Comparison of ENCODE assay signal across 20 cellular contexts in genomic region chr10:3759397-3759796, GRCh38. TPM values are rescaled to one million over a fixed set of nuclear protein-coding genes. Genes with fewer than 3 reads are reported as not detected.
DNase-seq lines count a peak whose midpoint lies in the region; ATAC-seq and TF ChIP-seq lines count a peak whose summit lies in the region.
"Had no signal": no experiment of that assay in that cellular context is flagged by ENCODE, and none has a peak within 500 bp of the region (broad histone marks: within the 10 kb centered on the region; RNA-seq: fewer than 3 reads in every experiment).

No MANE protein-coding gene starts in this region.

- H3K4me3 ChIP-seq in IMR-90 (ENCODE audit: insufficient read depth, low read depth, low read length): no peak overlapping the region
- H3K4me3 ChIP-seq: heart right ventricle, SK-N-MC, suprapubic skin had no signal

- no peak overlapping the region; the same call in 1 of the 2 replicates for H2BK20ac ChIP-seq in IMR-90 (ENCODE audit: low read depth, low read length)

- H2AFZ ChIP-seq in IMR-90 (replicated peaks; ENCODE audit: low read length, poor library complexity): no peak overlapping the region

- POLR2A ChIA-PET in activated CD4-positive, alpha-beta T cell treated with anti-CD3 and anti-CD28 coated beads for 36 hours (lab: Charles Lee): no interaction called here
- POLR2A ChIA-PET in activated CD4-positive, alpha-beta T cell treated with anti-CD3 and anti-CD28 coated beads, Interleukin-2, amount 10 ng/mL, durations not matched to agents 7 days and 5 days (lab: Charles Lee): interaction anchor here (2.1 kb wide), 1 partner anchor 51 kb away, joined by 10 read pairs; no protein-coding TSS in a partner anchor
- POLR2A ChIA-PET in IMR-90 (lab: Charles Lee; ENCODE audit: unreplicated experiment): no interaction called here

- H2BK15ac ChIP-seq in IMR-90 (ENCODE audit: low read depth, low read length): 0 out of 3 replicates have a peak overlapping the region, but pooled peaks have one; percentile 34

- H3K4ac ChIP-seq in IMR-90 (ENCODE audit: low read depth, low read length): peak overlapping the region; percentile 37; the same call in 1 of the 2 replicates

- peaks cover 16% of the 10 kb centered on the region for H3K4me1 ChIP-seq in IMR-90 (ENCODE audit: control insufficient read depth, insufficient read depth, low read length)

- intact Hi-C loops in activated CD4-positive, alpha-beta T cell treated with anti-CD3 and anti-CD28 coated beads for 36 hours (cut with DNase I, micrococcal nuclease): loop anchor here (2.0 to 5.0 kb wide), 5 partner anchors 72 to 893 kb away; no protein-coding TSS in a partner anchor
- intact Hi-C loops in IMR-90 (cut with micrococcal nuclease): no loop called here
- intact Hi-C loops in activated T-helper 2 cell treated with anti-CD3 and anti-CD28 coated beads, Interferon-gamma antibody, Interleukin-2, Interleukin-4, amounts not matched to agents 10 μg/mL and 5 μg/mL and 100 μg/mL, durations not matched to agents 14 hours and 24 hours and 36 hours (cut with micrococcal nuclease): loop anchor here (2.0 to 10.0 kb wide), 8 partner anchors 23 to 665 kb away; no protein-coding TSS in a partner anchor

- H3K79me1 ChIP-seq in IMR-90 (ENCODE audit: low read depth in 1 of 2, low read length in 2 of 2): no peaks in the 10 kb centered on the region

- no peak overlapping the region for H3K56ac ChIP-seq in IMR-90 (ENCODE audit: extremely low read depth, insufficient read depth, low read length)

- peaks cover 5% of the 10 kb centered on the region for H3K9me3 Mint-ChIP-seq in activated CD4-positive, alpha-beta T cell treated with anti-CD3 and anti-CD28 coated beads for 36 hours (ENCODE audit: low read depth)
- H3K9me3 Mint-ChIP-seq in activated CD4-positive, alpha-beta T cell treated with anti-CD3 and anti-CD28 coated beads, Interleukin-2, amount 10 ng/mL, durations not matched to agents 7 days and 5 days: peaks cover 3% of the 10 kb centered on the region
- H3K9me3 Mint-ChIP-seq in activated T-helper 2 cell treated with anti-CD3 and anti-CD28 coated beads, Interferon-gamma antibody, Interleukin-2, Interleukin-4, amounts not matched to agents 10 μg/mL and 5 μg/mL and 100 μg/mL, durations not matched to agents 14 hours and 24 hours and 36 hours: peaks cover 10% of the 10 kb centered on the region
- peaks cover 5 to 24% (median 11%) of the 10 kb centered on the region in 7 donors for H3K9me3 Mint-ChIP-seq in naive B cell

- in situ Hi-C loops in IMR-90 (cut with MboI; ENCODE audit: low sequenced_read_pairs): no loop called here

- H3K4me2 ChIP-seq in IMR-90 (ENCODE audit: low read depth, low read length): no peak overlapping the region

- H3K27ac ChIP-seq in IMR-90 (ENCODE audit: insufficient read depth, low read length): no peak overlapping the region
- H3K27ac ChIP-seq: SK-N-MC, WERI-Rb-1 had no signal

- H2BK5ac ChIP-seq in IMR-90 (ENCODE audit: low read depth, low read length, poor library complexity, severe bottlenecking): no peak overlapping the region

- peaks cover 95% of the 10 kb centered on the region for H3K4me1 Mint-ChIP-seq in activated CD4-positive, alpha-beta T cell treated with anti-CD3 and anti-CD28 coated beads for 36 hours
- H3K4me1 Mint-ChIP-seq in activated CD4-positive, alpha-beta T cell treated with anti-CD3 and anti-CD28 coated beads, Interleukin-2, amount 10 ng/mL, durations not matched to agents 7 days and 5 days: peaks cover 89% of the 10 kb centered on the region
- peaks cover 80% of the 10 kb centered on the region for H3K4me1 Mint-ChIP-seq in activated T-helper 2 cell treated with anti-CD3 and anti-CD28 coated beads, Interferon-gamma antibody, Interleukin-2, Interleukin-4, amounts not matched to agents 10 μg/mL and 5 μg/mL and 100 μg/mL, durations not matched to agents 14 hours and 24 hours and 36 hours (ENCODE audit: low read depth)
- peaks cover 38 to 77% (median 58%) of the 10 kb centered on the region in 3 donors for H3K4me1 Mint-ChIP-seq in naive B cell

- peaks cover 6% of the 10 kb centered on the region for H3K36me3 Mint-ChIP-seq in activated CD4-positive, alpha-beta T cell treated with anti-CD3 and anti-CD28 coated beads for 36 hours (ENCODE audit: low read depth)
- peaks cover 6% of the 10 kb centered on the region for H3K36me3 Mint-ChIP-seq in activated CD4-positive, alpha-beta T cell treated with anti-CD3 and anti-CD28 coated beads, Interleukin-2, amount 10 ng/mL, durations not matched to agents 7 days and 5 days (ENCODE audit: low read depth)
- H3K36me3 Mint-ChIP-seq in activated T-helper 2 cell treated with anti-CD3 and anti-CD28 coated beads, Interferon-gamma antibody, Interleukin-2, Interleukin-4, amounts not matched to agents 10 μg/mL and 5 μg/mL and 100 μg/mL, durations not matched to agents 14 hours and 24 hours and 36 hours (ENCODE audit: low read depth): peaks cover 10% of the 10 kb centered on the region
- H3K36me3 Mint-ChIP-seq in naive B cell: peaks cover 4 to 17% of the 10 kb centered on the region in 2 donors

- BruUV-seq in IMR-90 (replicated peaks; lab: Mats Ljungman, UMichigan): no TSS peak

- no peak overlapping the region for H4K8ac ChIP-seq in IMR-90 (ENCODE audit: low read depth in 2 of 2, low read length in 2 of 2)

- H3K23ac ChIP-seq in IMR-90 (ENCODE audit: low read depth, low read length): no peak overlapping the region

- TF ChIP-seq CTCF in IMR-90 (conservative IDR thresholded peaks at IDR 0.05; ENCODE audit: low read depth, low read length): no peak

- DNase-seq in activated CD4-positive, alpha-beta T cell treated with anti-CD3 and anti-CD28 coated beads for 36 hours: no peak
- DNase-seq in activated CD4-positive, alpha-beta T cell treated with anti-CD3 and anti-CD28 coated beads, Interleukin-2, amount 10 ng/mL, durations not matched to agents 7 days and 5 days: no peak
- DNase-seq in IMR-90 (no peak), naive B cell (no peak), GM03348 (ENCODE audit: low spot score) (no peak), DMS153 (lab: John Stamatoyannopoulos, UW) (no peak), SK-N-DZ (ENCODE audit: low spot score) (no peak)
- no peak for DNase-seq in activated T-helper 2 cell treated with anti-CD3 and anti-CD28 coated beads, Interferon-gamma antibody, Interleukin-2, Interleukin-4, amounts not matched to agents 10 μg/mL and 5 μg/mL and 100 μg/mL, durations not matched to agents 14 hours and 24 hours and 36 hours (ENCODE audit: low spot score)
- DNase-seq: cerebellar nuclear complex, DMS79 treated with DMSO at 0.1 percent for 48 hours, HCEC 1CT, heart right ventricle, left cardiac atrium, NCI-H1694 treated with DMSO at 0.1 percent for 48 hours, NCI-H526 treated with DMSO at 0.1 percent for 48 hours, nucleus accumbens, T-helper 9 cell, WERI-Rb-1 had no signal

- peak overlapping the region; percentile 99 for H3K27ac Mint-ChIP-seq in activated CD4-positive, alpha-beta T cell treated with anti-CD3 and anti-CD28 coated beads for 36 hours
- H3K27ac Mint-ChIP-seq in activated CD4-positive, alpha-beta T cell treated with anti-CD3 and anti-CD28 coated beads, Interleukin-2, amount 10 ng/mL, durations not matched to agents 7 days and 5 days: no peak overlapping the region
- H3K27ac Mint-ChIP-seq in activated T-helper 2 cell treated with anti-CD3 and anti-CD28 coated beads, Interferon-gamma antibody, Interleukin-2, Interleukin-4, amounts not matched to agents 10 μg/mL and 5 μg/mL and 100 μg/mL, durations not matched to agents 14 hours and 24 hours and 36 hours: peak overlapping the region; percentile 46
- H3K27ac Mint-ChIP-seq in naive B cell: peak overlapping the region; percentile 37 to 95 (median 59)

- H3K27me3 Mint-ChIP-seq in activated CD4-positive, alpha-beta T cell treated with anti-CD3 and anti-CD28 coated beads for 36 hours: no peaks in the 10 kb centered on the region
- no peaks in the 10 kb centered on the region for H3K27me3 Mint-ChIP-seq in activated CD4-positive, alpha-beta T cell treated with anti-CD3 and anti-CD28 coated beads, Interleukin-2, amount 10 ng/mL, durations not matched to agents 7 days and 5 days
- H3K27me3 Mint-ChIP-seq in activated T-helper 2 cell treated with anti-CD3 and anti-CD28 coated beads, Interferon-gamma antibody, Interleukin-2, Interleukin-4, amounts not matched to agents 10 μg/mL and 5 μg/mL and 100 μg/mL, durations not matched to agents 14 hours and 24 hours and 36 hours (ENCODE audit: low read depth): no peaks in the 10 kb centered on the region
- H3K27me3 Mint-ChIP-seq in naive B cell: no peaks in the 10 kb centered on the region

- no peak overlapping the region for H2AK9ac ChIP-seq in IMR-90 (replicated peaks; ENCODE audit: low read depth, low read length, poor library complexity)

- CTCF ChIA-PET in activated CD4-positive, alpha-beta T cell treated with anti-CD3 and anti-CD28 coated beads for 36 hours (lab: Charles Lee): no interaction called here
- CTCF ChIA-PET in activated CD4-positive, alpha-beta T cell treated with anti-CD3 and anti-CD28 coated beads, Interleukin-2, amount 10 ng/mL, durations not matched to agents 7 days and 5 days (lab: Charles Lee): no interaction called here
- CTCF ChIA-PET in IMR-90 (lab: Yijun Ruan, JAX): no interaction called here

- H3K4me3 Mint-ChIP-seq in activated CD4-positive, alpha-beta T cell treated with anti-CD3 and anti-CD28 coated beads for 36 hours: no peak overlapping the region
- no peak overlapping the region for H3K4me3 Mint-ChIP-seq in activated CD4-positive, alpha-beta T cell treated with anti-CD3 and anti-CD28 coated beads, Interleukin-2, amount 10 ng/mL, durations not matched to agents 7 days and 5 days
- H3K4me3 Mint-ChIP-seq in activated T-helper 2 cell treated with anti-CD3 and anti-CD28 coated beads, Interferon-gamma antibody, Interleukin-2, Interleukin-4, amounts not matched to agents 10 μg/mL and 5 μg/mL and 100 μg/mL, durations not matched to agents 14 hours and 24 hours and 36 hours (ENCODE audit: low read depth): no peak overlapping the region
- peak overlapping the region in 2 of 8 donors; percentile 56 to 71 for H3K4me3 Mint-ChIP-seq in naive B cell

- no peak overlapping the region for H3K9ac ChIP-seq in IMR-90 (ENCODE audit: low read depth, low read length)

- no peak overlapping the region for H4K91ac ChIP-seq in IMR-90 (ENCODE audit: insufficient read depth, low read depth, low read length)

- no peaks in the 10 kb centered on the region for H3K9me3 ChIP-seq in IMR-90 (ENCODE audit: control insufficient read depth, insufficient read depth, low read length)
- H3K9me3 ChIP-seq: heart right ventricle, suprapubic skin had no signal

- no peak for ATAC-seq in activated CD4-positive, alpha-beta T cell treated with anti-CD3 and anti-CD28 coated beads for 36 hours
- ATAC-seq in IMR-90 (ENCODE audit: low read depth) (no peak), naive B cell (ENCODE audit: low read depth in 2 of 2) (no peak)
- ATAC-seq: heart right ventricle, left cardiac atrium had no signal

- no peak overlapping the region for H3K14ac ChIP-seq in IMR-90 (replicated peaks; ENCODE audit: low read depth, low read length)

- H3K9me1 ChIP-seq in IMR-90 (ENCODE audit: insufficient read depth, low read length): peaks cover 19% of the 10 kb centered on the region

- no CpG with 5 or more reads among the region's 2 CpGs for WGBS in IMR-90 (ENCODE audit: extremely low coverage in 2 of 2, insufficient read length in 1 of 2), 2 experiments

- TF ChIP-seq RAD21 in IMR-90 (IDR thresholded peaks at IDR 0.05; ENCODE audit: low read length): no peak

- no peak for TF ChIP-seq POLR2A in IMR-90 (IDR thresholded peaks at IDR 0.05; ENCODE audit: low read depth, low read length)

- no peak overlapping the region for H3K18ac ChIP-seq in IMR-90 (ENCODE audit: low read depth, low read length)

- no peaks in the 10 kb centered on the region for H3K27me3 ChIP-seq in IMR-90 (ENCODE audit: control insufficient read depth, insufficient read depth, low read length)
- H3K27me3 ChIP-seq: heart right ventricle, suprapubic skin had no signal

- no peak overlapping the region for H4K5ac ChIP-seq in IMR-90 (ENCODE audit: low read depth, low read length)

- H2BK120ac ChIP-seq in IMR-90 (ENCODE audit: low read depth, low read length): no peak overlapping the region

- dilution Hi-C loops in IMR-90 (cut with HindIII; ENCODE audit: low sequenced_read_pairs, unreplicated experiment): no loop called here

- no peaks in the 10 kb centered on the region for H3K36me3 ChIP-seq in IMR-90 (ENCODE audit: control insufficient read depth, insufficient read depth, low read length)
- H3K36me3 ChIP-seq: heart right ventricle, suprapubic skin, WERI-Rb-1 had no signal

- H2AK5ac ChIP-seq in IMR-90 (ENCODE audit: low read depth, low read length): peak overlapping the region; percentile 43; the same call in 1 of the 2 replicates

- no peaks in the 10 kb centered on the region for H4K20me1 ChIP-seq in IMR-90 (ENCODE audit: insufficient read depth, low read length)

RNA-seq across cellular contexts. Expression of gene KLF6, which starts 25.6 kb away (rescaled TPM):
- total RNA-seq in activated CD4-positive, alpha-beta T cell treated with anti-CD3 and anti-CD28 coated beads for 36 hours: 100 to 1,000 TPM; 107 to 114 TPM
- 100 to 1,000 TPM; 155 to 167 TPM for total RNA-seq in activated CD4-positive, alpha-beta T cell treated with anti-CD3 and anti-CD28 coated beads, Interleukin-2, amount 10 ng/mL, durations not matched to agents 7 days and 5 days
- total RNA-seq in IMR-90 (2012; rRNA removed): 69.0 and 98.6 TPM in 2 replicates
- polyA plus RNA-seq in IMR-90 (2012; rRNA removed) (123 and 175 TPM in 2 replicates), naive B cell (ENCODE audit: low read depth in 6 of 6) (1,000 to 10,000 TPM in 1 of 6 donors, 100 to 1,000 TPM in 5; 316 to 1,111 (median 647) TPM)
- polyA plus RNA-seq in IMR-90 (2012; cell fraction: cytosol; rRNA removed): 70.4 and 114 TPM in 2 replicates
- polyA plus RNA-seq in IMR-90 (2012; cell fraction: nucleus; rRNA removed; ENCODE audit: low replicate concordance): 720 and 827 TPM in 2 replicates
- total RNA-seq in activated T-helper 2 cell treated with anti-CD3 and anti-CD28 coated beads, Interferon-gamma antibody, Interleukin-2, Interleukin-4, amounts not matched to agents 10 μg/mL and 5 μg/mL and 100 μg/mL, durations not matched to agents 14 hours and 24 hours and 36 hours: 126 and 129 TPM in 2 replicates
- polyA plus RNA-seq in SK-N-DZ (2014; cell fraction: cytosol; rRNA removed): 2.4 and 2.5 TPM in 2 replicates
- polyA plus RNA-seq in SK-N-DZ (2014; cell fraction: nucleus; rRNA removed): 6.6 and 14.0 TPM in 2 replicates
